ENCODE assay signal across 9 cellular contexts in genomic region chr5:139560752-139561654, GRCh38. TPM values are rescaled to one million over a fixed set of nuclear protein-coding genes. Genes with fewer than 3 reads are reported as not detected.
DNase-seq lines count a peak whose midpoint lies in the region; ATAC-seq, FAIRE-seq and TF ChIP-seq lines count a peak whose summit lies in the region.
"Had no signal": no experiment of that assay in that cellular context is flagged by ENCODE, and none has a peak within 500 bp of the region (broad histone marks: within the 10 kb centered on the region; RNA-seq: fewer than 3 reads in every experiment).

TSS of gene UBE2D2 (plus strand) at chr5:139561339. CDS start at chr5:139561792, 453 bp downstream.

- peak within 1 kb of the TSS; percentile 62 for H2AFZ ChIP-seq in keratinocyte (ENCODE audit: control insufficient read depth, low read length)

- peak within 1 kb of the TSS; percentile 78 to 95 (median 93) for H3K4me3 ChIP-seq in keratinocyte (ENCODE audit: control insufficient read depth in 2 of 3, extremely low read depth in 1 of 3, insufficient read depth in 2 of 3, low read depth in 1 of 3, low read length in 3 of 3)

- no peak for TF ChIP-seq CTCF in keratinocyte (optimal IDR thresholded peaks at IDR 0.05 in 1 of 3, IDR thresholded peaks at IDR 0.05 in 1 of 3, conservative IDR thresholded peaks at IDR 0.05 in 1 of 3; ENCODE audit: extremely low read depth in 1 of 3, insufficient read depth in 2 of 3, low read length in 3 of 3)

- peak within 1 kb of the TSS; percentile 93 for H3K4me2 ChIP-seq in keratinocyte (ENCODE audit: control insufficient read depth, extremely low read depth, insufficient read depth, low read depth, low read length)

- H3K27me3 ChIP-seq in keratinocyte (ENCODE audit: control insufficient read depth, extremely low read depth, insufficient read depth, low read length), result no peaks in the 10 kb centered on the region

- dilution Hi-C loops in keratinocyte (cut with MboI; ENCODE audit: extremely low pct_ligation_motif_present, low sequenced_read_pairs), result no loop called here

- peaks cover 44% of the 10 kb centered on the region for H3K79me2 ChIP-seq in keratinocyte (ENCODE audit: control insufficient read depth, insufficient read depth, low read length)

- peaks cover 11% of the 10 kb centered on the region for H3K4me1 ChIP-seq in keratinocyte (ENCODE audit: control insufficient read depth, extremely low read depth, insufficient read depth, low read length)

- H3K9ac ChIP-seq in keratinocyte (ENCODE audit: control insufficient read depth, extremely low read depth, insufficient read depth, low read length), result peak within 1 kb of the TSS; percentile 79

- DNase-seq in Ammon's horn (ENCODE audit: low spot score) (peak; percentile 98), NCI-H510A (lab: John Stamatoyannopoulos, UW) (peak; percentile 91), cerebellar nuclear complex (lab: John Stamatoyannopoulos, UW) (peak; percentile 27 to 53), keratinocyte (ENCODE audit: low read depth, low spot score) (peak; percentile 77)
- peak; percentile 97 for DNase-seq in activated CD4-positive, alpha-beta T cell treated with anti-CD3 and anti-CD28 coated beads for 1 hour
- DNase-seq in stimulated activated CD4-positive, alpha-beta T cell treated with anti-CD3 and anti-CD28 coated beads, Interleukin-12 subunit alpha, Interleukin-12 subunit beta, amount 100 ng/mL, for 48 hours (ENCODE audit: low read depth in 2 of 3, low spot score in 1 of 3), result peak; percentile 96

- TF ChIP-seq POLR2A in GM19193 (IDR thresholded peaks at IDR 0.05; ENCODE audit: extremely low read depth, insufficient read depth, insufficient read length), result peak; percentile 69

- no peaks in the 10 kb centered on the region for H3K9me3 ChIP-seq in keratinocyte (ENCODE audit: control insufficient read depth, low read depth, low read length)

- H3K36me3 ChIP-seq in keratinocyte (ENCODE audit: control insufficient read depth in 2 of 2, extremely low read depth in 1 of 2, insufficient read depth in 2 of 2, low read length in 2 of 2), result peaks cover 0 to 5% of the 10 kb centered on the region in 2 experiments

- peaks cover 9% of the 10 kb centered on the region for H4K20me1 ChIP-seq in keratinocyte (ENCODE audit: control insufficient read depth, extremely low read depth, insufficient read depth, low read length)

- no peaks in the 10 kb centered on the region for H3K9me1 ChIP-seq in keratinocyte (ENCODE audit: control insufficient read depth, extremely low read depth, insufficient read depth, low read length)

- H3K27ac ChIP-seq in keratinocyte (ENCODE audit: control insufficient read depth, insufficient read depth, low read length), result peak within 1 kb of the TSS; percentile 74

- peak; percentile 48 for FAIRE-seq in keratinocyte (lab: Jason Lieb, UNC)
- FAIRE-seq: endometrium had no signal

- ATAC-seq in HG03432 (IDR thresholded peaks at IDR 0.05; ENCODE audit: unreplicated experiment), result peak; percentile 86

RNA-seq across cellular contexts. Expression of gene UBE2D2, which starts in this region (rescaled TPM):
- polyA plus RNA-seq in keratinocyte, result 49.8 to 127 TPM (median 65.7 TPM) in 3 replicates
- polyA plus RNA-seq in keratinocyte (2011; ENCODE audit: low read depth), result 99.6 TPM
- 57.7 and 135 TPM in 2 replicates for polyA plus RNA-seq in keratinocyte (2011; cell fraction: cytosol; rRNA removed)
- 27.8 and 39.6 TPM in 2 replicates for polyA plus RNA-seq in keratinocyte (2011; cell fraction: nucleus; rRNA removed)
- 149 and 178 TPM in 2 replicates for polyA plus RNA-seq in keratinocyte (2012; ENCODE audit: low replicate concordance)
- polyA minus RNA-seq in keratinocyte, result 22.0 to 75.4 TPM (median 30.1 TPM) in 3 replicates
- polyA minus RNA-seq in keratinocyte (2011; cell fraction: cytosol; rRNA and poly(A)+ RNA removed), result 54.1 TPM
- polyA minus RNA-seq in keratinocyte (2011; cell fraction: nucleus; rRNA and poly(A)+ RNA removed), result 13.2 and 17.5 TPM in 2 replicates

Comparison
In these comparisons a context has a peak if more than half of its experiments do, and no peak if none do; other contexts are left out.
1. Peak in every context shown above with its lines: DNase-seq, ATAC-seq, H3K4me3 ChIP-seq and H3K27ac ChIP-seq.
2. DNase-seq: peak in every context shown above with its lines; median percentile 98 in Ammon's horn; 97 in activated CD4-positive, alpha-beta T cell treated with anti-CD3 and anti-CD28 coated beads for 1 hour; 96 in stimulated activated CD4-positive, alpha-beta T cell treated with anti-CD3 and anti-CD28 coated beads, Interleukin-12 subunit alpha, Interleukin-12 subunit beta, amount 100 ng/mL, for 48 hours; 91 in NCI-H510A; 77 in keratinocyte; 40 in cerebellar nuclear complex.